15 cellular contexts compared by ENCODE assay signal in the genomic region with DNA sequence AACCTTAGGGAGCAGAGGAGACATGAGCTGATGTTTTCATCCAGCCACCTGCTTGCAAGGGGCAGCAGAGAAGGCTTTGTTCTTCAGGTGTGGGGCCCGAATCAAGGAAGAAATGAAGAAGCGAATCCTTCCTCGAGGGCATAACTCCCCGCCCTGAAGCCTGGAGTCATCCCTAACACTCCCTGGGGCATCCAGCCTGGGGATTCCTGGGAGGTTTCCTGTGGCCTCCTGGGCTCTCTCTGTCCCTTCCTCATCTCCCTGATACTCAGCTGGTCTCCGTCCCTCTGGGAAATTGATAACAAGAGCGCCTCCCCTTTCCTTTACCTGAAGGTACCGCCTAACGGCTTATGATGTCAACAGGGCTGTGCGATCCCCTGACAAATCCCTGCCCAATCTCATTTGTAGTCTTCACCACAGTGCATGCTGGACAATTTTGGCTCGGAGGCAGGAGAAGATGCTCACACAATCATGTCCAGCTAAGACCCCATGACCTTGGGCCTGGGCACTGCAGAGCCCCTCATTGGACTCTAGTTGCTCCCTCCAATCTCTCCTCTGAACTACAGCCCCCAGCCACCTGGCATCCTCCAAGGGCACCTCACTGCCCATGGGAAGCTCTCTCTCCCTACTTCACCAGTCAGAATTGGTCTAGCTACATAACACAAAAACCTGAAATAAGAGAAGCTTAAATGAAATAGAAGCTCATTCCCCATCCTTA.
"Had no signal": no experiment of that assay in that cellular context is flagged by ENCODE, and none has a peak within 500 bp of the region (broad histone marks: within the 10 kb centered on the region; RNA-seq: fewer than 3 reads in every experiment).

No MANE protein-coding gene starts in this region.

- H3K27me3 ChIP-seq: adrenal gland had no signal

- H3K4me3 ChIP-seq: adrenal gland, breast epithelium, esophagus squamous epithelium, lung, SK-N-MC had no signal

- H3K27ac ChIP-seq: adrenal gland, breast epithelium, esophagus squamous epithelium, SK-N-MC had no signal

- H3K4me1 Mint-ChIP-seq: activated CD4-positive, alpha-beta memory T cell treated with anti-CD3 and anti-CD28 coated beads, Interleukin-2, amount 10 ng/mL, durations not matched to agents 7 days and 5 days; activated T-helper 17 cell treated with anti-CD3 and anti-CD28 coated beads, Interleukin-2, amount 50 U/mL, for 72 hours; WTC11 had no signal

- H3K4me3 Mint-ChIP-seq: activated CD4-positive, alpha-beta memory T cell treated with anti-CD3 and anti-CD28 coated beads, Interleukin-2, amount 10 ng/mL, durations not matched to agents 7 days and 5 days; activated T-helper 17 cell treated with anti-CD3 and anti-CD28 coated beads, Interleukin-2, amount 50 U/mL, for 72 hours; stimulated activated naive CD8-positive, alpha-beta T cell treated with anti-CD3 and anti-CD28 coated beads, Interleukin-15, amount 100 ng/mL, for 72 hours; T-helper 2 cell treated with Interferon-gamma antibody and Interleukin-4, amounts not matched to agents 5 μg/mL and 100 μg/mL, for 36 hours; WTC11 had no signal

- DNase-seq: activated CD4-positive, alpha-beta memory T cell treated with anti-CD3 and anti-CD28 coated beads, Interleukin-2, amount 10 ng/mL, durations not matched to agents 7 days and 5 days; activated CD4-positive, alpha-beta T cell treated with anti-CD3 and anti-CD28 coated beads for 48 hours; activated naive CD4-positive, alpha-beta T cell treated with anti-CD3 and anti-CD28 coated beads, Interleukin-2, amount 50 U/mL, for 16 hours; effector memory CD4-positive, alpha-beta T cell; esophagus squamous epithelium; small intestine; stimulated activated CD4-positive, alpha-beta T cell treated with anti-CD3 and anti-CD28 coated beads, Interleukin-4, amount 100 ng/mL, for 1 hour; stimulated activated naive CD8-positive, alpha-beta T cell treated with anti-CD3 and anti-CD28 coated beads, Interleukin-15, amount 100 ng/mL, for 72 hours had no signal

- H3K27ac Mint-ChIP-seq: activated CD4-positive, alpha-beta memory T cell treated with anti-CD3 and anti-CD28 coated beads, Interleukin-2, amount 10 ng/mL, durations not matched to agents 7 days and 5 days; activated T-helper 17 cell treated with anti-CD3 and anti-CD28 coated beads, Interleukin-2, amount 50 U/mL, for 72 hours; T-helper 2 cell treated with Interferon-gamma antibody and Interleukin-4, amounts not matched to agents 5 μg/mL and 100 μg/mL, for 36 hours; WTC11 had no signal

- H3K36me3 ChIP-seq: adrenal gland, breast epithelium, esophagus squamous epithelium had no signal

- H3K9me3 Mint-ChIP-seq: activated CD4-positive, alpha-beta memory T cell treated with anti-CD3 and anti-CD28 coated beads, Interleukin-2, amount 10 ng/mL, durations not matched to agents 7 days and 5 days; activated T-helper 17 cell treated with anti-CD3 and anti-CD28 coated beads, Interleukin-2, amount 50 U/mL, for 72 hours; stimulated activated naive CD8-positive, alpha-beta T cell treated with anti-CD3 and anti-CD28 coated beads, Interleukin-15, amount 100 ng/mL, for 72 hours; T-helper 2 cell treated with Interferon-gamma antibody and Interleukin-4, amounts not matched to agents 5 μg/mL and 100 μg/mL, for 36 hours; WTC11 had no signal

- H3K36me3 Mint-ChIP-seq: WTC11 had no signal

- H3K9me3 ChIP-seq: adrenal gland, breast epithelium, esophagus squamous epithelium had no signal

- H3K4me1 ChIP-seq: adrenal gland, breast epithelium had no signal
